ENCODE assay signal across 8 cellular contexts in the genomic region with DNA sequence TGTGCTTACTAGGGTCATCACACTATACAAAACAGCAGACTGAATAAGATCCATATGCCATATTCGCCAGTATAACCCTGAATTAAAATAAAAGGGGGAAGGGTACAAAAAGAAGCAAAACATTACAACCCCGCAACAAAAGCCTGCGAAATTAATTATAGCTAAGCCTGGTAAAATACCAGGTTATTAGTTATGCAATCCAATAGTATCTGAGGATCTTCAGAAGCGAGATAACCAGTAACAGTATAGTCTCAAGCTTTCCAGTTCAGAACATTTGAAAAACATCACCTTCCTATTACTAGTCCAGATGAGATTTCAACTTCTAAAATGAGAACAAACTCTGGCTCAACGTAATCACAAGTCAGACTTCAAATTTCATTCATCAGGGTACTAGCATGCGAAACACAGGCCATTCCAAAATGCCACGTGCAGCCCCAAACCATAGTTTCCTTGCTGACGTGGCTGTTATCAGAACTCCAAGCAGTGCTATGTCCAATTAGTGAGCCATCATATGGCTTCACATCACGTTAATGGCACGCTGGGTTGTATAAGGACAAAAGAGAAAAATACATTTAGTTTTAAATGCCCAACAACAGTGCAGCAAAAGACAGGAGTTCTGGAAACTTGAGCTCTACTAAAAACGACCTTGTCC.
A peak's percentile ranks its signal among the peaks of the same experiment; 100 is the strongest.
DNase-seq lines count a peak whose midpoint lies in the region; ATAC-seq and TF ChIP-seq lines count a peak whose summit lies in the region.

No MANE protein-coding gene starts in this region.

- peak overlapping the region; percentile 91 for H3K27ac Mint-ChIP-seq in central memory CD8-positive, alpha-beta T cell (ENCODE audit: low read depth)

- TF ChIP-seq CTCF in GM10248 (IDR thresholded peaks at IDR 0.05; ENCODE audit: control extremely low read depth, extremely low read depth, low read depth, missing control alignments) = no peak

- H3K27me3 Mint-ChIP-seq in central memory CD8-positive, alpha-beta T cell = no peaks in the 10 kb centered on the region

- no peaks in the 10 kb centered on the region for H3K27me3 ChIP-seq in mucosa of rectum (ENCODE audit: control insufficient read depth in 2 of 2, insufficient read depth in 2 of 2, low read length in 2 of 2)

- DNase-seq in NCI-H146 (lab: John Stamatoyannopoulos, UW) (peak; percentile 48), NCI-H146 treated with DMSO at 0.1 percent for 48 hours (lab: John Stamatoyannopoulos, UW; ENCODE audit: unreplicated experiment) (no peak), NCI-H69 (lab: John Stamatoyannopoulos, UW) (peak; percentile 38), GM10248 (ENCODE audit: extremely low spot score) (no peak)
- no peak for DNase-seq in central memory CD8-positive, alpha-beta T cell (ENCODE audit: low spot score in 2 of 2)

- peak overlapping the region; percentile 96 to 99 for H3K4me3 ChIP-seq in mucosa of rectum (ENCODE audit: low read length in 2 of 2)

- no peak overlapping the region for H3K27ac ChIP-seq in mucosa of rectum (ENCODE audit: low read depth in 2 of 2, low read length in 2 of 2)

- peak overlapping the region; percentile 88 to 90 for H3K9ac ChIP-seq in mucosa of rectum (ENCODE audit: low read depth in 1 of 2, low read length in 2 of 2)

- peaks cover 39% of the 10 kb centered on the region for H3K4me1 Mint-ChIP-seq in central memory CD8-positive, alpha-beta T cell

- peak overlapping the region; percentile 94 for H3K4me3 Mint-ChIP-seq in central memory CD8-positive, alpha-beta T cell

- POLR2A ChIA-PET in GM10248 (lab: Yijun Ruan, JAX) = interaction anchor here (1.3 kb wide), 2 partner anchors 121 to 127 kb away, joined by 3 to 5 read pairs; no protein-coding TSS in a partner anchor

- CTCF ChIA-PET in GM10248 (lab: Yijun Ruan, JAX) = interaction anchor here (0.6 to 3.6 kb wide), 18 partner anchors 7 to 748 kb away, joined by 3 to 29 read pairs (median 5); a partner anchor contains a TSS

- no peaks in the 10 kb centered on the region for H3K9me3 Mint-ChIP-seq in central memory CD8-positive, alpha-beta T cell

- ATAC-seq in central memory CD8-positive, alpha-beta T cell (replicated peaks; ENCODE audit: extremely low read depth, poor library complexity, severe bottlenecking) = no peak
- ATAC-seq in HG03354 (IDR thresholded peaks at IDR 0.05; ENCODE audit: poor library complexity, severe bottlenecking, unreplicated experiment) (no peak), HG03521 (IDR thresholded peaks at IDR 0.05; ENCODE audit: unreplicated experiment) (no peak)

- peaks cover 11 to 27% of the 10 kb centered on the region in 2 donors for H3K36me3 ChIP-seq in mucosa of rectum (ENCODE audit: control insufficient read depth in 2 of 2, insufficient read depth in 2 of 2, low read length in 2 of 2)

- H3K4me1 ChIP-seq in mucosa of rectum (ENCODE audit: control insufficient read depth in 2 of 2, insufficient read depth in 2 of 2, low read length in 2 of 2) = peaks cover 8 to 12% of the 10 kb centered on the region in 2 donors

- H3K9me3 ChIP-seq in mucosa of rectum (ENCODE audit: control insufficient read depth in 2 of 2, low read length in 2 of 2) = no peaks in the 10 kb centered on the region

- peaks cover 36% of the 10 kb centered on the region for H3K36me3 Mint-ChIP-seq in central memory CD8-positive, alpha-beta T cell (ENCODE audit: insufficient read depth)

Comparison
In these comparisons a context has a peak if more than half of its experiments do, and no peak if none do; other contexts are left out.
1. DNase-seq: peak in NCI-H146 (single experiment) and NCI-H69 (single experiment); none in NCI-H146 treated with DMSO at 0.1 percent for 48 hours (single experiment), central memory CD8-positive, alpha-beta T cell (0 of 2) and GM10248 (single experiment).